8 cellular contexts compared by ENCODE assay signal in genomic region chr17:48612456-48612853, GRCh38. TPM values are rescaled to one million over a fixed set of nuclear protein-coding genes. Genes with fewer than 3 reads are reported as not detected.
DNase-seq lines count a peak whose midpoint lies in the region; ATAC-seq and TF ChIP-seq lines count a peak whose summit lies in the region.

No MANE protein-coding gene starts in this region.

- peaks cover 3% of the 10 kb centered on the region for H3K27me3 ChIP-seq in testis

- H3K27me3 Mint-ChIP-seq in activated CD8-positive, alpha-beta memory T cell treated with anti-CD3 and anti-CD28 coated beads, Interleukin-2, amount 10 ng/mL, durations not matched to agents 7 days and 5 days = peaks cover 81% of the 10 kb centered on the region
- H3K27me3 Mint-ChIP-seq in glutamatergic neuron (ENCODE audit: unreplicated experiment) = peaks cover 60% of the 10 kb centered on the region

- TF ChIP-seq CTCF in glutamatergic neuron (IDR thresholded peaks at IDR 0.05; ENCODE audit: partially characterized antibody, unreplicated experiment) (no peak), testis (IDR thresholded peaks at IDR 0.05) (no peak), omental fat pad (IDR thresholded peaks at IDR 0.05) (no peak)

- H3K36me3 ChIP-seq in testis (ENCODE audit: low read depth, missing control alignments) = no peaks in the 10 kb centered on the region

- peaks cover 10% of the 10 kb centered on the region for H3K4me1 ChIP-seq in testis

- H3K9me3 ChIP-seq in testis = no peaks in the 10 kb centered on the region

- DNase-seq in activated CD8-positive, alpha-beta memory T cell treated with anti-CD3 and anti-CD28 coated beads, Interleukin-2, amount 10 ng/mL, durations not matched to agents 7 days and 5 days = no peak
- no peak for DNase-seq in activated CD8-positive, alpha-beta memory T cell treated with anti-CD3 and anti-CD28 coated beads, Interleukin-2, amount 50 U/mL, for 4 hours
- DNase-seq in SHP77 treated with DMSO at 0.1 percent for 48 hours (lab: John Stamatoyannopoulos, UW) = peak; percentile 60
- no peak for DNase-seq in glutamatergic neuron
- DNase-seq in testis = no peak
- DNase-seq in omental fat pad (ENCODE audit: low spot score) = no peak
- DNase-seq in pons (ENCODE audit: low spot score) = no peak

- H3K4me3 ChIP-seq in testis = peak overlapping the region; percentile 18 to 64

- peaks cover 2% of the 10 kb centered on the region for H3K36me3 Mint-ChIP-seq in activated CD8-positive, alpha-beta memory T cell treated with anti-CD3 and anti-CD28 coated beads, Interleukin-2, amount 10 ng/mL, durations not matched to agents 7 days and 5 days
- no peaks in the 10 kb centered on the region for H3K36me3 Mint-ChIP-seq in glutamatergic neuron (ENCODE audit: unreplicated experiment)

- no peak overlapping the region for H3K27ac ChIP-seq in testis

- H3K27ac Mint-ChIP-seq in activated CD8-positive, alpha-beta memory T cell treated with anti-CD3 and anti-CD28 coated beads, Interleukin-2, amount 10 ng/mL, durations not matched to agents 7 days and 5 days = peak overlapping the region; percentile 72
- H3K27ac Mint-ChIP-seq in glutamatergic neuron (ENCODE audit: unreplicated experiment) = no peak overlapping the region

- intact Hi-C loops in testis (cut with DNase I; ENCODE audit: low total_unique reads) = no loop called here

- CTCF ChIA-PET in activated CD8-positive, alpha-beta memory T cell treated with anti-CD3 and anti-CD28 coated beads, Interleukin-2, amount 10 ng/mL, durations not matched to agents 7 days and 5 days (lab: Charles Lee) = interaction anchor here (0.7 to 2.9 kb wide), 13 partner anchors 9 to 533 kb away, joined by 3 to 23 read pairs (median 4); partner anchors contain the start of gene HOXB9

- 3% methylated on average over 15 of the region's 15 CpGs for WGBS in testis, 2 donors

- no peak for ATAC-seq in activated CD8-positive, alpha-beta memory T cell treated with anti-CD3 and anti-CD28 coated beads, Interleukin-2, amount 10 ng/mL, durations not matched to agents 7 days and 5 days
- ATAC-seq in HG03442 (IDR thresholded peaks at IDR 0.05; ENCODE audit: unreplicated experiment) (no peak), omental fat pad (ENCODE audit: low FRiP score) (no peak)

- peak overlapping the region; percentile 76 for H3K4me3 Mint-ChIP-seq in activated CD8-positive, alpha-beta memory T cell treated with anti-CD3 and anti-CD28 coated beads, Interleukin-2, amount 10 ng/mL, durations not matched to agents 7 days and 5 days
- peak overlapping the region; percentile 34 for H3K4me3 Mint-ChIP-seq in glutamatergic neuron (ENCODE audit: unreplicated experiment)

- H3K4me1 Mint-ChIP-seq in activated CD8-positive, alpha-beta memory T cell treated with anti-CD3 and anti-CD28 coated beads, Interleukin-2, amount 10 ng/mL, durations not matched to agents 7 days and 5 days = peaks cover 42% of the 10 kb centered on the region
- H3K4me1 Mint-ChIP-seq in glutamatergic neuron (ENCODE audit: low read depth, unreplicated experiment) = peaks cover 3% of the 10 kb centered on the region

- no peaks in the 10 kb centered on the region for H3K9me3 Mint-ChIP-seq in activated CD8-positive, alpha-beta memory T cell treated with anti-CD3 and anti-CD28 coated beads, Interleukin-2, amount 10 ng/mL, durations not matched to agents 7 days and 5 days (ENCODE audit: low read depth)
- peaks cover 18% of the 10 kb centered on the region for H3K9me3 Mint-ChIP-seq in glutamatergic neuron (ENCODE audit: unreplicated experiment)

- TF ChIP-seq POLR2A in testis (IDR thresholded peaks at IDR 0.05) = no peak

RNA-seq across cellular contexts. Expression of gene HOXB7, which starts 1.6 kb away (rescaled TPM):
- total RNA-seq in activated CD8-positive, alpha-beta memory T cell treated with anti-CD3 and anti-CD28 coated beads, Interleukin-2, amount 10 ng/mL, durations not matched to agents 7 days and 5 days = 1 to 10 TPM; 1.7 TPM
- 0.64 TPM for total RNA-seq in glutamatergic neuron (ENCODE audit: unreplicated experiment)
- 1 to 10 TPM; 2.8 to 3.2 TPM for total RNA-seq in testis
- 4.4 TPM for polyA plus RNA-seq in testis (ENCODE audit: insufficient read depth, low read depth, low replicate concordance)
- 10 to 100 TPM in 1 of 4 donors, 1 to 10 TPM in 3; 5.3 to 11.5 (median 8.4) TPM for total RNA-seq in omental fat pad

RNA-seq across cellular contexts. Expression of gene HOXB8, which starts 2.6 kb away (rescaled TPM):
- 1 to 10 TPM in 1 of 2 experiments, under 1 TPM in 1; 0.38 to 1.4 TPM for total RNA-seq in activated CD8-positive, alpha-beta memory T cell treated with anti-CD3 and anti-CD28 coated beads, Interleukin-2, amount 10 ng/mL, durations not matched to agents 7 days and 5 days
- total RNA-seq in glutamatergic neuron (ENCODE audit: unreplicated experiment) (not detected), testis (1 to 10 TPM; 2.0 to 2.7 TPM), omental fat pad (1 to 10 TPM; 4.3 to 6.2 (median 5.0) TPM)
- 1.2 TPM for polyA plus RNA-seq in testis (ENCODE audit: insufficient read depth, low read depth, low replicate concordance)

RNA-seq across cellular contexts. Expression of gene HOXB6, which starts 7.7 kb away (rescaled TPM):
- total RNA-seq in activated CD8-positive, alpha-beta memory T cell treated with anti-CD3 and anti-CD28 coated beads, Interleukin-2, amount 10 ng/mL, durations not matched to agents 7 days and 5 days = 1 to 10 TPM in 1 of 2 experiments, under 1 TPM in 1; 0.58 to 1.1 TPM
- total RNA-seq in glutamatergic neuron (ENCODE audit: unreplicated experiment) (not detected), testis (1 to 10 TPM; 2.0 to 4.3 TPM), omental fat pad (10 to 100 TPM in 3 of 4 donors, 1 to 10 TPM in 1; 9.2 to 22.7 (median 15.5) TPM)
- polyA plus RNA-seq in testis (ENCODE audit: insufficient read depth, low read depth, low replicate concordance) = 3.0 TPM

RNA-seq across cellular contexts. Expression of gene HOXB9, which starts 13.7 kb away (rescaled TPM):
- total RNA-seq in activated CD8-positive, alpha-beta memory T cell treated with anti-CD3 and anti-CD28 coated beads, Interleukin-2, amount 10 ng/mL, durations not matched to agents 7 days and 5 days = 10 to 100 TPM in 1 of 2 experiments, 1 to 10 TPM in 1; 8.4 to 19.6 TPM
- not detected for total RNA-seq in glutamatergic neuron (ENCODE audit: unreplicated experiment)
- total RNA-seq in testis = under 1 TPM; 0.31 to 0.94 TPM
- polyA plus RNA-seq in testis (ENCODE audit: insufficient read depth, low read depth, low replicate concordance) = 0.76 TPM
- under 1 TPM in 2 of 4 donors, not detected in 2; 0.09 to 0.48 TPM for total RNA-seq in omental fat pad

RNA-seq across cellular contexts. Expression of gene HOXB5, which starts 18.9 kb away (rescaled TPM):
- total RNA-seq in activated CD8-positive, alpha-beta memory T cell treated with anti-CD3 and anti-CD28 coated beads, Interleukin-2, amount 10 ng/mL, durations not matched to agents 7 days and 5 days = under 1 TPM in 1 of 2 experiments, not detected in 1; 0.16 TPM
- total RNA-seq in glutamatergic neuron (ENCODE audit: unreplicated experiment) (not detected), testis (under 1 TPM; 0.50 to 0.71 TPM), omental fat pad (1 to 10 TPM in 2 of 4 donors, under 1 TPM in 2; 0.72 to 3.3 (median 1.4) TPM)
- 1.7 TPM for polyA plus RNA-seq in testis (ENCODE audit: insufficient read depth, low read depth, low replicate concordance)
